Comparison of ENCODE assay signal across 1 cellular context in the genomic region with DNA sequence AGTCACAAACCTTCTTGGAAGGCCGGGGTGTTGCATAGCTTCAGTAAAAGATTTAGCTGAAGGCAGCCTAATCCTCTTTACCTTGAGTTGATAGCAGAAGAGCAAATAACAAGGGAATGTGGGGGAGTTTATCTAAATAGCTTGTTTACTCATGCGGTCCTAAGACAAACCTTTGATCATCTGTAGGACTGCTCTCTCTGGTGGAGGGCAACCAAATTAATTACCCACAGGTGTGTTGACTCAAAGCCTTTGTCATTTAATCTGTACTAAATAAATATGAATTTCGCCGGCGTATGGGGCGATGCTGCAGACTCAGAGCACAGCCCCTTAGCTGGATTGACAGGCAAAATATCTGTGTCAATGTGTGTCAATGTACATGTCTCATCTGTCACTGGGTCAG.
A peak's percentile ranks its signal among the peaks of the same experiment; 100 is the strongest.
TF ChIP-seq lines count a peak whose summit lies in the region.
"Not testable (repeated sequence)": the region's sequence is repeated elsewhere in the genome, so short reads cannot be mapped to it uniquely, and the experiment has no call there.

No MANE protein-coding gene starts in this region.

TF ChIP-seq in HepG2, 621 proteins besides CTCF, POLR2A, EP300 and RAD21 (continues in another document):
- TF ChIP-seq, protein P1, sequence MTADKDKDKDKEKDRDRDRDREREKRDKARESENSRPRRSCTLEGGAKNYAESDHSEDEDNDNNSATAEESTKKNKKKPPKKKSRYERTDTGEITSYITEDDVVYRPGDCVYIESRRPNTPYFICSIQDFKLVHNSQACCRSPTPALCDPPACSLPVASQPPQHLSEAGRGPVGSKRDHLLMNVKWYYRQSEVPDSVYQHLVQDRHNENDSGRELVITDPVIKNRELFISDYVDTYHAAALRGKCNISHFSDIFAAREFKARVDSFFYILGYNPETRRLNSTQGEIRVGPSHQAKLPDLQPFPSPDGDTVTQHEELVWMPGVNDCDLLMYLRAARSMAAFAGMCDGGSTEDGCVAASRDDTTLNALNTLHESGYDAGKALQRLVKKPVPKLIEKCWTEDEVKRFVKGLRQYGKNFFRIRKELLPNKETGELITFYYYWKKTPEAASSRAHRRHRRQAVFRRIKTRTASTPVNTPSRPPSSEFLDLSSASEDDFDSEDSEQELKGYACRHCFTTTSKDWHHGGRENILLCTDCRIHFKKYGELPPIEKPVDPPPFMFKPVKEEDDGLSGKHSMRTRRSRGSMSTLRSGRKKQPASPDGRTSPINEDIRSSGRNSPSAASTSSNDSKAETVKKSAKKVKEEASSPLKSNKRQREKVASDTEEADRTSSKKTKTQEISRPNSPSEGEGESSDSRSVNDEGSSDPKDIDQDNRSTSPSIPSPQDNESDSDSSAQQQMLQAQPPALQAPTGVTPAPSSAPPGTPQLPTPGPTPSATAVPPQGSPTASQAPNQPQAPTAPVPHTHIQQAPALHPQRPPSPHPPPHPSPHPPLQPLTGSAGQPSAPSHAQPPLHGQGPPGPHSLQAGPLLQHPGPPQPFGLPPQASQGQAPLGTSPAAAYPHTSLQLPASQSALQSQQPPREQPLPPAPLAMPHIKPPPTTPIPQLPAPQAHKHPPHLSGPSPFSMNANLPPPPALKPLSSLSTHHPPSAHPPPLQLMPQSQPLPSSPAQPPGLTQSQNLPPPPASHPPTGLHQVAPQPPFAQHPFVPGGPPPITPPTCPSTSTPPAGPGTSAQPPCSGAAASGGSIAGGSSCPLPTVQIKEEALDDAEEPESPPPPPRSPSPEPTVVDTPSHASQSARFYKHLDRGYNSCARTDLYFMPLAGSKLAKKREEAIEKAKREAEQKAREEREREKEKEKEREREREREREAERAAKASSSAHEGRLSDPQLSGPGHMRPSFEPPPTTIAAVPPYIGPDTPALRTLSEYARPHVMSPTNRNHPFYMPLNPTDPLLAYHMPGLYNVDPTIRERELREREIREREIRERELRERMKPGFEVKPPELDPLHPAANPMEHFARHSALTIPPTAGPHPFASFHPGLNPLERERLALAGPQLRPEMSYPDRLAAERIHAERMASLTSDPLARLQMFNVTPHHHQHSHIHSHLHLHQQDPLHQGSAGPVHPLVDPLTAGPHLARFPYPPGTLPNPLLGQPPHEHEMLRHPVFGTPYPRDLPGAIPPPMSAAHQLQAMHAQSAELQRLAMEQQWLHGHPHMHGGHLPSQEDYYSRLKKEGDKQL (CRISPR knock-in tag; IDR thresholded peaks at IDR 0.05; ENCODE audit: low read depth) = peak; percentile 90; the same call in 1 of the 2 replicates
- peak; percentile 90 for TF ChIP-seq TBX3 (IDR thresholded peaks at IDR 0.05; ENCODE audit: borderline replicate concordance)
- TF ChIP-seq NR2F2 (IDR thresholded peaks at IDR 0.05; ENCODE audit: borderline replicate concordance, low read depth) = 0 out of 2 replicates have a peak, but pooled peaks have one; percentile 39
- 0 out of 2 replicates have a peak, but pooled peaks have one; percentile 49 for TF ChIP-seq GFI1 (CRISPR knock-in tag; IDR thresholded peaks at IDR 0.05; ENCODE audit: borderline replicate concordance)
- TF ChIP-seq NCOA2 (CRISPR knock-in tag; IDR thresholded peaks at IDR 0.05) = peak; percentile 72
- TF ChIP-seq SAP130 (CRISPR knock-in tag; IDR thresholded peaks at IDR 0.05; ENCODE audit: low read depth) = 0 out of 2 replicates have a peak, but pooled peaks have one; percentile 22
- TF ChIP-seq PITX1 (CRISPR knock-in tag; IDR thresholded peaks at IDR 0.05) = peak; percentile 81
- TF ChIP-seq NR2F6 (IDR thresholded peaks at IDR 0.05) = peak; percentile 67; the same call in 1 of the 2 replicates
- peak; percentile 49; the same call in 1 of the 2 replicates for TF ChIP-seq NR2F6 (CRISPR knock-in tag; IDR thresholded peaks at IDR 0.05)
- peak; percentile 54; the same call in 1 of the 2 replicates for TF ChIP-seq HMG20A (CRISPR knock-in tag; IDR thresholded peaks at IDR 0.05; ENCODE audit: borderline replicate concordance)
- TF ChIP-seq, protein P2, sequence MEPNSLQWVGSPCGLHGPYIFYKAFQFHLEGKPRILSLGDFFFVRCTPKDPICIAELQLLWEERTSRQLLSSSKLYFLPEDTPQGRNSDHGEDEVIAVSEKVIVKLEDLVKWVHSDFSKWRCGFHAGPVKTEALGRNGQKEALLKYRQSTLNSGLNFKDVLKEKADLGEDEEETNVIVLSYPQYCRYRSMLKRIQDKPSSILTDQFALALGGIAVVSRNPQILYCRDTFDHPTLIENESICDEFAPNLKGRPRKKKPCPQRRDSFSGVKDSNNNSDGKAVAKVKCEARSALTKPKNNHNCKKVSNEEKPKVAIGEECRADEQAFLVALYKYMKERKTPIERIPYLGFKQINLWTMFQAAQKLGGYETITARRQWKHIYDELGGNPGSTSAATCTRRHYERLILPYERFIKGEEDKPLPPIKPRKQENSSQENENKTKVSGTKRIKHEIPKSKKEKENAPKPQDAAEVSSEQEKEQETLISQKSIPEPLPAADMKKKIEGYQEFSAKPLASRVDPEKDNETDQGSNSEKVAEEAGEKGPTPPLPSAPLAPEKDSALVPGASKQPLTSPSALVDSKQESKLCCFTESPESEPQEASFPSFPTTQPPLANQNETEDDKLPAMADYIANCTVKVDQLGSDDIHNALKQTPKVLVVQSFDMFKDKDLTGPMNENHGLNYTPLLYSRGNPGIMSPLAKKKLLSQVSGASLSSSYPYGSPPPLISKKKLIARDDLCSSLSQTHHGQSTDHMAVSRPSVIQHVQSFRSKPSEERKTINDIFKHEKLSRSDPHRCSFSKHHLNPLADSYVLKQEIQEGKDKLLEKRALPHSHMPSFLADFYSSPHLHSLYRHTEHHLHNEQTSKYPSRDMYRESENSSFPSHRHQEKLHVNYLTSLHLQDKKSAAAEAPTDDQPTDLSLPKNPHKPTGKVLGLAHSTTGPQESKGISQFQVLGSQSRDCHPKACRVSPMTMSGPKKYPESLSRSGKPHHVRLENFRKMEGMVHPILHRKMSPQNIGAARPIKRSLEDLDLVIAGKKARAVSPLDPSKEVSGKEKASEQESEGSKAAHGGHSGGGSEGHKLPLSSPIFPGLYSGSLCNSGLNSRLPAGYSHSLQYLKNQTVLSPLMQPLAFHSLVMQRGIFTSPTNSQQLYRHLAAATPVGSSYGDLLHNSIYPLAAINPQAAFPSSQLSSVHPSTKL (CRISPR knock-in tag; IDR thresholded peaks at IDR 0.05) = peak; percentile 73
- TF ChIP-seq CBFB (CRISPR knock-in tag; IDR thresholded peaks at IDR 0.05) = 0 out of 2 replicates have a peak, but pooled peaks have one; percentile 44
- 0 out of 2 replicates have a peak, but pooled peaks have one; percentile 60 for TF ChIP-seq ZNF253 (CRISPR knock-in tag; IDR thresholded peaks at IDR 0.05; ENCODE audit: borderline replicate concordance)
- TF ChIP-seq RCOR2 (CRISPR knock-in tag; IDR thresholded peaks at IDR 0.05) = 0 out of 2 replicates have a peak, but pooled peaks have one; percentile 17
- TF ChIP-seq CREM (IDR thresholded peaks at IDR 0.05) = peak; percentile 45; the same call in 1 of the 2 replicates
- not testable (repeated sequence) for TF ChIP-seq CREM (CRISPR knock-in tag; IDR thresholded peaks at IDR 0.05)
- 0 out of 2 replicates have a peak, but pooled peaks have one; percentile 23 for TF ChIP-seq ZBTB7B (CRISPR knock-in tag; IDR thresholded peaks at IDR 0.05)
- peak; percentile 29; the same call in 1 of the 2 replicates for TF ChIP-seq SP5 (CRISPR knock-in tag; IDR thresholded peaks at IDR 0.05; ENCODE audit: borderline replicate concordance, low read depth)
- peak; percentile 34 for TF ChIP-seq TEAD3 (CRISPR knock-in tag; optimal IDR thresholded peaks at IDR 0.05; ENCODE audit: borderline replicate concordance)
- TF ChIP-seq TCF7 (IDR thresholded peaks at IDR 0.05; ENCODE audit: low read depth) = peak; percentile 89
- peak; percentile 51; the same call in 1 of the 2 replicates for TF ChIP-seq SOX5 (CRISPR knock-in tag; IDR thresholded peaks at IDR 0.05; ENCODE audit: borderline replicate concordance)
- TF ChIP-seq, protein P3, sequence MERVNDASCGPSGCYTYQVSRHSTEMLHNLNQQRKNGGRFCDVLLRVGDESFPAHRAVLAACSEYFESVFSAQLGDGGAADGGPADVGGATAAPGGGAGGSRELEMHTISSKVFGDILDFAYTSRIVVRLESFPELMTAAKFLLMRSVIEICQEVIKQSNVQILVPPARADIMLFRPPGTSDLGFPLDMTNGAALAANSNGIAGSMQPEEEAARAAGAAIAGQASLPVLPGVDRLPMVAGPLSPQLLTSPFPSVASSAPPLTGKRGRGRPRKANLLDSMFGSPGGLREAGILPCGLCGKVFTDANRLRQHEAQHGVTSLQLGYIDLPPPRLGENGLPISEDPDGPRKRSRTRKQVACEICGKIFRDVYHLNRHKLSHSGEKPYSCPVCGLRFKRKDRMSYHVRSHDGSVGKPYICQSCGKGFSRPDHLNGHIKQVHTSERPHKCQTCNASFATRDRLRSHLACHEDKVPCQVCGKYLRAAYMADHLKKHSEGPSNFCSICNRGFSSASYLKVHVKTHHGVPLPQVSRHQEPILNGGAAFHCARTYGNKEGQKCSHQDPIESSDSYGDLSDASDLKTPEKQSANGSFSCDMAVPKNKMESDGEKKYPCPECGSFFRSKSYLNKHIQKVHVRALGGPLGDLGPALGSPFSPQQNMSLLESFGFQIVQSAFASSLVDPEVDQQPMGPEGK (CRISPR knock-in tag; IDR thresholded peaks at IDR 0.05) = peak; percentile 59
- TF ChIP-seq HHEX (CRISPR knock-in tag; IDR thresholded peaks at IDR 0.05) = peak; percentile 88
- TF ChIP-seq HMG20B (CRISPR knock-in tag; conservative IDR thresholded peaks at IDR 0.05) = peak; percentile 83
- TF ChIP-seq, protein P4, sequence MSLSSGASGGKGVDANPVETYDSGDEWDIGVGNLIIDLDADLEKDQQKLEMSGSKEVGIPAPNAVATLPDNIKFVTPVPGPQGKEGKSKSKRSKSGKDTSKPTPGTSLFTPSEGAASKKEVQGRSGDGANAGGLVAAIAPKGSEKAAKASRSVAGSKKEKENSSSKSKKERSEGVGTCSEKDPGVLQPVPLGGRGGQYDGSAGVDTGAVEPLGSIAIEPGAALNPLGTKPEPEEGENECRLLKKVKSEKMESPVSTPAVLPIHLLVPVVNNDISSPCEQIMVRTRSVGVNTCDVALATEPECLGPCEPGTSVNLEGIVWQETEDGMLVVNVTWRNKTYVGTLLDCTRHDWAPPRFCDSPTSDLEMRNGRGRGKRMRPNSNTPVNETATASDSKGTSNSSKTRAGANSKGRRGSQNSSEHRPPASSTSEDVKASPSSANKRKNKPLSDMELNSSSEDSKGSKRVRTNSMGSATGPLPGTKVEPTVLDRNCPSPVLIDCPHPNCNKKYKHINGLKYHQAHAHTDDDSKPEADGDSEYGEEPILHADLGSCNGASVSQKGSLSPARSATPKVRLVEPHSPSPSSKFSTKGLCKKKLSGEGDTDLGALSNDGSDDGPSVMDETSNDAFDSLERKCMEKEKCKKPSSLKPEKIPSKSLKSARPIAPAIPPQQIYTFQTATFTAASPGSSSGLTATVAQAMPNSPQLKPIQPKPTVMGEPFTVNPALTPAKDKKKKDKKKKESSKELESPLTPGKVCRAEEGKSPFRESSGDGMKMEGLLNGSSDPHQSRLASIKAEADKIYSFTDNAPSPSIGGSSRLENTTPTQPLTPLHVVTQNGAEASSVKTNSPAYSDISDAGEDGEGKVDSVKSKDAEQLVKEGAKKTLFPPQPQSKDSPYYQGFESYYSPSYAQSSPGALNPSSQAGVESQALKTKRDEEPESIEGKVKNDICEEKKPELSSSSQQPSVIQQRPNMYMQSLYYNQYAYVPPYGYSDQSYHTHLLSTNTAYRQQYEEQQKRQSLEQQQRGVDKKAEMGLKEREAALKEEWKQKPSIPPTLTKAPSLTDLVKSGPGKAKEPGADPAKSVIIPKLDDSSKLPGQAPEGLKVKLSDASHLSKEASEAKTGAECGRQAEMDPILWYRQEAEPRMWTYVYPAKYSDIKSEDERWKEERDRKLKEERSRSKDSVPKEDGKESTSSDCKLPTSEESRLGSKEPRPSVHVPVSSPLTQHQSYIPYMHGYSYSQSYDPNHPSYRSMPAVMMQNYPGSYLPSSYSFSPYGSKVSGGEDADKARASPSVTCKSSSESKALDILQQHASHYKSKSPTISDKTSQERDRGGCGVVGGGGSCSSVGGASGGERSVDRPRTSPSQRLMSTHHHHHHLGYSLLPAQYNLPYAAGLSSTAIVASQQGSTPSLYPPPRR (CRISPR knock-in tag; IDR thresholded peaks at IDR 0.05; ENCODE audit: borderline replicate concordance) = peak; percentile 88; the same call in 1 of the 2 replicates
- peak; percentile 86 for TF ChIP-seq FOXA3 (CRISPR knock-in tag; IDR thresholded peaks at IDR 0.05)
- TF ChIP-seq FOXP1 (IDR thresholded peaks at IDR 0.05) = peak; percentile 27; the same call in 1 of the 2 replicates
- peak; percentile 85 for TF ChIP-seq FOXP1 (CRISPR knock-in tag; IDR thresholded peaks at IDR 0.05)
- TF ChIP-seq, protein P5, sequence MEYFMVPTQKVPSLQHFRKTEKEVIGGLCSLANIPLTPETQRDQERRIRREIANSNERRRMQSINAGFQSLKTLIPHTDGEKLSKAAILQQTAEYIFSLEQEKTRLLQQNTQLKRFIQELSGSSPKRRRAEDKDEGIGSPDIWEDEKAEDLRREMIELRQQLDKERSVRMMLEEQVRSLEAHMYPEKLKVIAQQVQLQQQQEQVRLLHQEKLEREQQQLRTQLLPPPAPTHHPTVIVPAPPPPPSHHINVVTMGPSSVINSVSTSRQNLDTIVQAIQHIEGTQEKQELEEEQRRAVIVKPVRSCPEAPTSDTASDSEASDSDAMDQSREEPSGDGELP (IDR thresholded peaks at IDR 0.05; ENCODE audit: borderline replicate concordance, low read depth) = 0 out of 2 replicates have a peak, but pooled peaks have one; percentile 37
- peak; percentile 52 for TF ChIP-seq GATAD2A (CRISPR knock-in tag; IDR thresholded peaks at IDR 0.05)
- peak; percentile 76 for TF ChIP-seq ISL2 (CRISPR knock-in tag; IDR thresholded peaks at IDR 0.05)
- peak; percentile 72 for TF ChIP-seq BCL6 (CRISPR knock-in tag; IDR thresholded peaks at IDR 0.05)
- TF ChIP-seq, protein P6, sequence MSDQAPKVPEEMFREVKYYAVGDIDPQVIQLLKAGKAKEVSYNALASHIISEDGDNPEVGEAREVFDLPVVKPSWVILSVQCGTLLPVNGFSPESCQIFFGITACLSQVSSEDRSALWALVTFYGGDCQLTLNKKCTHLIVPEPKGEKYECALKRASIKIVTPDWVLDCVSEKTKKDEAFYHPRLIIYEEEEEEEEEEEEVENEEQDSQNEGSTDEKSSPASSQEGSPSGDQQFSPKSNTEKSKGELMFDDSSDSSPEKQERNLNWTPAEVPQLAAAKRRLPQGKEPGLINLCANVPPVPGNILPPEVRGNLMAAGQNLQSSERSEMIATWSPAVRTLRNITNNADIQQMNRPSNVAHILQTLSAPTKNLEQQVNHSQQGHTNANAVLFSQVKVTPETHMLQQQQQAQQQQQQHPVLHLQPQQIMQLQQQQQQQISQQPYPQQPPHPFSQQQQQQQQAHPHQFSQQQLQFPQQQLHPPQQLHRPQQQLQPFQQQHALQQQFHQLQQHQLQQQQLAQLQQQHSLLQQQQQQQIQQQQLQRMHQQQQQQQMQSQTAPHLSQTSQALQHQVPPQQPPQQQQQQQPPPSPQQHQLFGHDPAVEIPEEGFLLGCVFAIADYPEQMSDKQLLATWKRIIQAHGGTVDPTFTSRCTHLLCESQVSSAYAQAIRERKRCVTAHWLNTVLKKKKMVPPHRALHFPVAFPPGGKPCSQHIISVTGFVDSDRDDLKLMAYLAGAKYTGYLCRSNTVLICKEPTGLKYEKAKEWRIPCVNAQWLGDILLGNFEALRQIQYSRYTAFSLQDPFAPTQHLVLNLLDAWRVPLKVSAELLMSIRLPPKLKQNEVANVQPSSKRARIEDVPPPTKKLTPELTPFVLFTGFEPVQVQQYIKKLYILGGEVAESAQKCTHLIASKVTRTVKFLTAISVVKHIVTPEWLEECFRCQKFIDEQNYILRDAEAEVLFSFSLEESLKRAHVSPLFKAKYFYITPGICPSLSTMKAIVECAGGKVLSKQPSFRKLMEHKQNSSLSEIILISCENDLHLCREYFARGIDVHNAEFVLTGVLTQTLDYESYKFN (CRISPR knock-in tag; conservative IDR thresholded peaks at IDR 0.05) = peak; percentile 36; the same call in 1 of the 2 replicates
